Comparison of ENCODE assay signal across 8 cellular contexts in genomic region chr17:36949461-36949927, GRCh38. TPM values are rescaled to one million over a fixed set of nuclear protein-coding genes. Genes with fewer than 3 reads are reported as not detected.
A peak's percentile ranks its signal among the peaks of the same experiment; 100 is the strongest.
DNase-seq lines count a peak whose midpoint lies in the region; ATAC-seq and TF ChIP-seq lines count a peak whose summit lies in the region.

No MANE protein-coding gene starts in this region.

- TF ChIP-seq POLR2A in uterus (IDR thresholded peaks at IDR 0.05), result no peak

- DNase-seq in G401 (ENCODE audit: low spot score) (peak; percentile 50), LNCaP clone FGC (ENCODE audit: low read depth) (no peak), cerebellar cortex (ENCODE audit: low spot score) (peak; percentile 54), mesendoderm (no peak), uterus (no peak), MV-4-11 (lab: John Stamatoyannopoulos, UW) (no peak)

- H3K36me3 ChIP-seq in mesendoderm (ENCODE audit: control insufficient read depth, insufficient read depth, low read length) (peaks cover 6% of the 10 kb centered on the region), uterus (no peaks in the 10 kb centered on the region)

- H3K23ac ChIP-seq in mesendoderm (ENCODE audit: low read length), result peak overlapping the region; percentile 91

- H3K4me2 ChIP-seq in mesendoderm (ENCODE audit: low read length), result peak overlapping the region; percentile 77

- peaks cover 8% of the 10 kb centered on the region for H3K4me1 ChIP-seq in mesendoderm (ENCODE audit: control insufficient read depth, low read depth, low read length)
- H3K4me1 ChIP-seq in uterus, result peaks cover 3 to 6% of the 10 kb centered on the region in 2 donors

- H3K4ac ChIP-seq in mesendoderm (ENCODE audit: low read depth, low read length), result no peak overlapping the region

- peak overlapping the region; percentile 64 for H2BK5ac ChIP-seq in mesendoderm (ENCODE audit: low read length)

- peak overlapping the region; percentile 94 for H3K9ac ChIP-seq in mesendoderm (ENCODE audit: low read length)

- no CpG with 5 or more reads among the region's 9 CpGs for WGBS in mesendoderm (ENCODE audit: extremely low coverage, insufficient coverage, low lambda C conversion rate)

- H3K9me3 ChIP-seq in uterus, result no peaks in the 10 kb centered on the region

- no peak overlapping the region for H4K8ac ChIP-seq in mesendoderm (ENCODE audit: low read depth, low read length)

- peak overlapping the region; percentile 96 for H3K56ac ChIP-seq in mesendoderm (ENCODE audit: low read length)

- H3K18ac ChIP-seq in mesendoderm (ENCODE audit: low read length), result no peak overlapping the region

- peak overlapping the region; percentile 31 for H2AK5ac ChIP-seq in mesendoderm (ENCODE audit: low read length)

- H3K4me3 ChIP-seq in LNCaP clone FGC (ENCODE audit: low read depth, low read length) (peak overlapping the region; percentile 92), mesendoderm (ENCODE audit: low read length) (peak overlapping the region; percentile 90), uterus (peak overlapping the region; percentile 91 to 93)

- TF ChIP-seq CTCF in LNCaP clone FGC (IDR thresholded peaks at IDR 0.05; ENCODE audit: control insufficient read depth, extremely low read depth, insufficient read depth) (no peak), uterus (IDR thresholded peaks at IDR 0.05) (no peak)

- intact Hi-C loops in uterus (cut with DNase I; ENCODE audit: low total_unique reads), result no loop called here

- H3K79me1 ChIP-seq in mesendoderm (ENCODE audit: low read length), result peaks cover 20% of the 10 kb centered on the region

- H4K5ac ChIP-seq in mesendoderm (ENCODE audit: low read length), result no peak overlapping the region

- no peak overlapping the region for H2BK15ac ChIP-seq in mesendoderm (replicated peaks; ENCODE audit: low read depth)

- in situ Hi-C loops in G401 (cut with HindIII; ENCODE audit: low sequenced_read_pairs), result loop anchor here (25.0 kb wide), 1 partner anchor 112 kb away; no protein-coding TSS in a partner anchor

- H3K79me2 ChIP-seq in mesendoderm (ENCODE audit: control insufficient read depth, insufficient read depth, low read length), result peaks cover 15% of the 10 kb centered on the region

- no peak overlapping the region for H2BK120ac ChIP-seq in mesendoderm (ENCODE audit: low read depth, low read length)

- H3K27me3 ChIP-seq in mesendoderm (ENCODE audit: insufficient read depth, low read length, poor library complexity) (peaks cover 4% of the 10 kb centered on the region), uterus (peaks cover 17 to 28% of the 10 kb centered on the region in 2 donors)

- no peak for ATAC-seq in HG03095 (IDR thresholded peaks at IDR 0.05; ENCODE audit: unreplicated experiment)
- no peak for ATAC-seq in GM21737 (IDR thresholded peaks at IDR 0.05; ENCODE audit: unreplicated experiment)

- H3K27ac ChIP-seq in mesendoderm (ENCODE audit: low read depth, low read length), result peak overlapping the region; percentile 82
- peak overlapping the region; percentile 76 to 92 for H3K27ac ChIP-seq in uterus

RNA-seq across cellular contexts. Expression of gene AATF, which starts 0.7 kb away (rescaled TPM):
- total RNA-seq in G401 (2014; rRNA removed; shearing (Covaris generic)), result 39.4 and 54.7 TPM in 2 replicates
- polyA plus RNA-seq in mesendoderm (2013, experiment 1 of 2), result 118 TPM
- 114 TPM for polyA plus RNA-seq in mesendoderm (2013, experiment 2 of 2)
- 10 to 100 TPM in 3 of 4 donors, 1 to 10 TPM in 1; 10.0 to 48.2 (median 30.3) TPM for total RNA-seq in uterus

RNA-seq across cellular contexts. Expression of gene LHX1, which starts 12.2 kb away (rescaled TPM):
- total RNA-seq in G401 (2014; rRNA removed; shearing (Covaris generic)), result 3.7 and 8.7 TPM in 2 replicates
- polyA plus RNA-seq in mesendoderm (2013, experiment 1 of 2), result 20.5 TPM
- polyA plus RNA-seq in mesendoderm (2013, experiment 2 of 2), result 18.4 TPM
- 1 to 10 TPM in 1 of 4 donors, not detected in 3; 2.8 TPM for total RNA-seq in uterus

Comparison
In these comparisons a context has a peak if more than half of its experiments do, and no peak if none do; other contexts are left out.
1. DNase-seq: peak in G401 (single experiment) and cerebellar cortex (single experiment); none in LNCaP clone FGC (single experiment), mesendoderm (single experiment), uterus (0 of 2) and MV-4-11 (single experiment).
2. Peak in every context shown above with its lines, with median percentiles within 50 percentile points of each other: H3K4me3 ChIP-seq.